ENCODE assay signal across 1 cellular context in genomic region chr11:90407350-90407749, GRCh38.
TF ChIP-seq lines count a peak whose summit lies in the region.

No MANE protein-coding gene starts in this region.

TF ChIP-seq in GM23338, 12 proteins besides CTCF, POLR2A, EP300 and RAD21 (continued from another document):
- no peak for TF ChIP-seq REST (IDR thresholded peaks at IDR 0.05; ENCODE audit: unreplicated experiment)
- no peak for TF ChIP-seq EZH2 (IDR thresholded peaks at IDR 0.05; ENCODE audit: low read depth, unreplicated experiment)
- TF ChIP-seq JUNB (IDR thresholded peaks at IDR 0.05; ENCODE audit: unreplicated experiment) = no peak
